19 cellular contexts compared by ENCODE assay signal in the genomic region with DNA sequence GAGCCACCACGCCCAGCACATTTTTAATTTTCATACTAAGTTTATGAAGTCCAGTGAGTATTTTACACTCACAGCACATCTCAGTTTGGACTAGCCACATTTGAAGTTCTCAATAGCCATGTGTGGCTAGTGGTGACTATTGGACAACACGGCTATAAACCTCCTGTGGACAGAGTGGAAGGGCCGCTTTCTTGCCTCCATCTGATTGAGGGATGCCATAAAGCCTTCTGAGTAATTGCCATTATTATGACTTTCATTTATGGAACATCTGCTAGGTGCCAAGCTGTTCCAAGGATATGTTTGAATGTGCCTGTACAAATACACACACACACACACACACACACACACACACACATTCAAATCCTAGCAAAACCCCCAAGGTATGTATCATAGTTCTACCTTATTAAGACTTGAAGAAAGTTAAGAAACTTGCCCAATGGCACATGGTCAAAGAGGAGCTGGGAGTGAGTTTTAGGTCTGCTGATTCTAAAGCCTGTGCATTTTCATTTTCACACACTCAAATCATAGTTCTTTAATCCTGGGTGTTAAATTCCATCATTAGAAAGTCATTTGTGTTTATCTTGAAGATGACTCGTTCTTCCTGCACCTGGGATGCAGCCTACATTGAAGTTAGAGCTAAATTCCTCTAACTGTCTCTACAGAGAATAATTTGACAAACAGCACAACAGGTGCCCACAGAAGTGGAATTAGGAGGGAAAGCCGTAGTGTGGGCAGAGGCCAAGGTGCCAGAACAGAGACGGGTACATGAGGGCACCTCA.
DNase-seq lines count a peak whose midpoint lies in the region; ATAC-seq, FAIRE-seq and TF ChIP-seq lines count a peak whose summit lies in the region.
"Had no signal": no experiment of that assay in that cellular context is flagged by ENCODE, and none has a peak within 500 bp of the region (broad histone marks: within the 10 kb centered on the region; RNA-seq: fewer than 3 reads in every experiment).

No MANE protein-coding gene starts in this region.

- no peak overlapping the region for H2AFZ ChIP-seq in HCT116 (ENCODE audit: low read depth, low read length, poor library complexity, severe bottlenecking)

- no peaks in the 10 kb centered on the region for H3K9me3 Mint-ChIP-seq in immature natural killer cell
- H3K9me3 Mint-ChIP-seq: activated CD4-positive, alpha-beta memory T cell treated with anti-CD3 and anti-CD28 coated beads, Interleukin-2, amount 10 ng/mL, durations not matched to agents 7 days and 5 days; activated T-cell treated with anti-CD3 and anti-CD28 coated beads, Interleukin-2, amount 50 U/mL, for 4 hours; brain; WTC11 had no signal

- no peak overlapping the region for H3K27ac ChIP-seq in HCT116 (ENCODE audit: low read depth, low read length)
- H3K27ac ChIP-seq: SJSA1 had no signal

- DNase-seq in AG20443 (ENCODE audit: low spot score) = peak; percentile 1
- no peak for DNase-seq in HCT116 (ENCODE audit: low read depth, low spot score)
- peak; percentile 18 for DNase-seq in RCC 7860 (ENCODE audit: low spot score)
- peak; percentile 46 for DNase-seq in iris pigment epithelial cell (ENCODE audit: low read depth)
- no peak for DNase-seq in Right ventricle myocardium inferior (ENCODE audit: missing footprints)
- no peak for DNase-seq in immature natural killer cell
- DNase-seq: activated CD4-positive, alpha-beta memory T cell treated with anti-CD3 and anti-CD28 coated beads, Interleukin-2, amount 10 ng/mL, durations not matched to agents 7 days and 5 days; activated naive CD4-positive, alpha-beta T cell treated with anti-CD3 and anti-CD28 coated beads, Interleukin-2, amount 50 U/mL, for 16 hours; activated T-cell treated with anti-CD3 and anti-CD28 coated beads, Interleukin-2, amount 50 U/mL, for 4 hours; cortex of kidney; erythroblast; NCI-H1417 treated with DMSO at 0.1 percent for 48 hours; NCI-H510A; stimulated activated CD4-positive, alpha-beta T cell treated with anti-CD3 and anti-CD28 coated beads, Interleukin-4, amount 100 ng/mL, for 1 hour had no signal

- CTCF ChIA-PET in HCT116 (lab: Charles Lee) = interaction anchor here (0.7 to 0.9 kb wide), 2 partner anchors 15 to 539 kb away, joined by 3 to 5 read pairs; no protein-coding TSS in a partner anchor

- no peak for TF ChIP-seq CTCF in HCT116 (IDR thresholded peaks at IDR 0.05 in 2 of 3, conservative IDR thresholded peaks at IDR 0.05 in 1 of 3; ENCODE audit: borderline replicate concordance in 1 of 3, insufficient read depth in 1 of 3, low read depth in 2 of 3, low read length in 2 of 3)

- H3K27me3 ChIP-seq in HCT116 (ENCODE audit: insufficient read depth, low read length) = no peaks in the 10 kb centered on the region
- H3K27me3 ChIP-seq: SJSA1 had no signal

- H3K9ac ChIP-seq in HCT116 (ENCODE audit: low read length) = no peak overlapping the region

- no peak overlapping the region for H3K4me3 ChIP-seq in HCT116 (replicated peaks in 1 of 2; ENCODE audit: low read depth in 1 of 2, low read length in 2 of 2)
- H3K4me3 ChIP-seq: SJSA1 had no signal

- no peak overlapping the region for H3K27ac Mint-ChIP-seq in immature natural killer cell
- H3K27ac Mint-ChIP-seq: activated CD4-positive, alpha-beta memory T cell treated with anti-CD3 and anti-CD28 coated beads, Interleukin-2, amount 10 ng/mL, durations not matched to agents 7 days and 5 days; brain; WTC11 had no signal

- TF ChIP-seq POLR2A in HCT116 (IDR thresholded peaks at IDR 0.05; ENCODE audit: borderline replicate concordance, extremely low read depth, insufficient read depth, insufficient read length) = no peak

- ATAC-seq in HCT116 (no peak), GM19467 (IDR thresholded peaks at IDR 0.05; ENCODE audit: unreplicated experiment) (no peak), Right ventricle myocardium inferior (no peak), GM18502 (IDR thresholded peaks at IDR 0.05; ENCODE audit: poor library complexity, unreplicated experiment) (no peak)
- ATAC-seq: activated T-cell treated with anti-CD3 and anti-CD28 coated beads, Interleukin-2, amount 50 U/mL, for 4 hours; WTC11 had no signal

- RAD21 ChIA-PET in HCT116 (lab: Charles Lee; ENCODE audit: low non-redundant PET in 1 of 2, low total read pairs in 2 of 2, uncharacterized antibody in 2 of 2, unreplicated experiment in 2 of 2) = interaction anchor here in 1 of 2 experiments (0.6 kb wide), 1 partner anchor 358 kb away, joined by 6 read pairs; no protein-coding TSS in a partner anchor

- no peaks in the 10 kb centered on the region for H3K36me3 ChIP-seq in HCT116 (ENCODE audit: control insufficient read depth in 1 of 2, insufficient read depth in 2 of 2, low read length in 2 of 2)
- H3K36me3 ChIP-seq: SJSA1 had no signal

- no peaks in the 10 kb centered on the region for H3K4me1 Mint-ChIP-seq in immature natural killer cell
- H3K4me1 Mint-ChIP-seq: activated CD4-positive, alpha-beta memory T cell treated with anti-CD3 and anti-CD28 coated beads, Interleukin-2, amount 10 ng/mL, durations not matched to agents 7 days and 5 days; WTC11 had no signal

- H3K79me2 ChIP-seq in HCT116 (ENCODE audit: insufficient read depth, low read length) = no peaks in the 10 kb centered on the region

- no peaks in the 10 kb centered on the region for H4K20me1 ChIP-seq in HCT116 (ENCODE audit: insufficient read depth)

- H3K9me2 ChIP-seq in HCT116 (ENCODE audit: insufficient read depth) = no peaks in the 10 kb centered on the region

- POLR2A ChIA-PET in HCT116 (lab: Charles Lee) = interaction anchor here (0.6 to 1.0 kb wide), 2 partner anchors 9 to 539 kb away, joined by 3 read pairs; no protein-coding TSS in a partner anchor

- no peak for FAIRE-seq in RCC 7860 (lab: Jason Lieb, UNC)

- H3K4me2 ChIP-seq in HCT116 (ENCODE audit: low read length) = 0 out of 2 replicates have a peak overlapping the region, but pooled peaks have one; percentile 6

- intact Hi-C loops in HCT116 (cut with micrococcal nuclease) = no loop called here
- intact Hi-C loops in Right ventricle myocardium inferior (cut with DNase I) = no loop called here

- peaks cover 0 to 2% (median 0%) of the 10 kb centered on the region in 3 donors for H3K27me3 Mint-ChIP-seq in immature natural killer cell (ENCODE audit: low read depth in 3 of 3)
- H3K27me3 Mint-ChIP-seq: brain had no signal

- BruUV-seq in HCT116 (replicated peaks; lab: Mats Ljungman, UMichigan) = no TSS peak

- H3K4me1 ChIP-seq in HCT116 (ENCODE audit: control insufficient read depth in 1 of 2, insufficient read depth in 2 of 2, low read length in 2 of 2) = peaks cover 11% of the 10 kb centered on the region in 2 experiments; a peak in 3 of 4 replicates

- no peak for TF ChIP-seq RAD21 in HCT116 (IDR thresholded peaks at IDR 0.05; ENCODE audit: low read depth)

- no peak overlapping the region for H3K4me3 Mint-ChIP-seq in immature natural killer cell
- H3K4me3 Mint-ChIP-seq: activated CD4-positive, alpha-beta memory T cell treated with anti-CD3 and anti-CD28 coated beads, Interleukin-2, amount 10 ng/mL, durations not matched to agents 7 days and 5 days; activated T-cell treated with anti-CD3 and anti-CD28 coated beads, Interleukin-2, amount 50 U/mL, for 4 hours; brain; WTC11 had no signal

- H3K9me3 ChIP-seq in HCT116 (ENCODE audit: control insufficient read depth in 1 of 2, insufficient read depth in 1 of 2, low read depth in 1 of 2, low read length in 2 of 2) = no peaks in the 10 kb centered on the region
- H3K9me3 ChIP-seq: SJSA1 had no signal

- H3K36me3 Mint-ChIP-seq in immature natural killer cell = no peaks in the 10 kb centered on the region
- H3K36me3 Mint-ChIP-seq: brain, WTC11 had no signal

TF ChIP-seq in HCT116, 20 proteins besides CTCF, POLR2A, EP300 and RAD21:
- no peak for TF ChIP-seq POLR2AphosphoS5 (IDR thresholded peaks at IDR 0.05; ENCODE audit: low read depth, low read length)
TF ChIP-seq in HCT116: peak in this region for 0.

Comparison
In these comparisons a context has a peak if more than half of its experiments do, and no peak if none do; other contexts are left out.
1. DNase-seq: peak in AG20443 (single experiment), RCC 7860 (single experiment) and iris pigment epithelial cell (single experiment); none in HCT116 (single experiment), Right ventricle myocardium inferior (single experiment) and immature natural killer cell (0 of 3).